Comparison of ENCODE assay signal across 2 cellular contexts in genomic region chr6:45310118-45310788, GRCh38.
TF ChIP-seq lines count a peak whose summit lies in the region.

No MANE protein-coding gene starts in this region.

TF ChIP-seq in HepG2, 621 proteins besides CTCF, POLR2A, EP300 and RAD21:
- no peak for TF ChIP-seq YEATS2 (CRISPR knock-in tag; IDR thresholded peaks at IDR 0.05; ENCODE audit: borderline replicate concordance)
- TF ChIP-seq NRL (CRISPR knock-in tag; IDR thresholded peaks at IDR 0.05; ENCODE audit: borderline replicate concordance), result no peak
- TF ChIP-seq MTF2 (CRISPR knock-in tag; IDR thresholded peaks at IDR 0.05; ENCODE audit: borderline replicate concordance), result no peak
- peak; percentile 9; the same call in 1 of the 2 replicates for TF ChIP-seq STAG1 (CRISPR knock-in tag; IDR thresholded peaks at IDR 0.05)
- no peak for TF ChIP-seq ZNF546 (CRISPR knock-in tag; conservative IDR thresholded peaks at IDR 0.05)

TF ChIP-seq in GM12878, 131 proteins besides CTCF, POLR2A, EP300 and RAD21:
- TF ChIP-seq, protein P1, sequence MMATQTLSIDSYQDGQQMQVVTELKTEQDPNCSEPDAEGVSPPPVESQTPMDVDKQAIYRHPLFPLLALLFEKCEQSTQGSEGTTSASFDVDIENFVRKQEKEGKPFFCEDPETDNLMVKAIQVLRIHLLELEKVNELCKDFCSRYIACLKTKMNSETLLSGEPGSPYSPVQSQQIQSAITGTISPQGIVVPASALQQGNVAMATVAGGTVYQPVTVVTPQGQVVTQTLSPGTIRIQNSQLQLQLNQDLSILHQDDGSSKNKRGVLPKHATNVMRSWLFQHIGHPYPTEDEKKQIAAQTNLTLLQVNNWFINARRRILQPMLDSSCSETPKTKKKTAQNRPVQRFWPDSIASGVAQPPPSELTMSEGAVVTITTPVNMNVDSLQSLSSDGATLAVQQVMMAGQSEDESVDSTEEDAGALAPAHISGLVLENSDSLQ (IDR thresholded peaks at IDR 0.05), result no peak
- no peak for TF ChIP-seq CREM (IDR thresholded peaks at IDR 0.05; ENCODE audit: low read depth)
- TF ChIP-seq TARDBP (IDR thresholded peaks at IDR 0.05; ENCODE audit: borderline replicate concordance), result no peak
- no peak for TF ChIP-seq MAX (IDR thresholded peaks at IDR 0.05; ENCODE audit: low read depth, low read length)
